ENCODE assay signal across 1 cellular context in genomic region chr19:53960187-53960586, GRCh38.
TF ChIP-seq lines count a peak whose summit lies in the region.

No MANE protein-coding gene starts in this region.

TF ChIP-seq in WTC11, 78 proteins besides CTCF, POLR2A, EP300 and RAD21:
- TF ChIP-seq ARID4B (CRISPR knock-in tag; IDR thresholded peaks at IDR 0.05; ENCODE audit: borderline replicate concordance) (peak; percentile 67; the same call in 1 of the 2 replicates), ZNF219 (CRISPR knock-in tag; IDR thresholded peaks at IDR 0.05; ENCODE audit: borderline replicate concordance) (0 out of 2 replicates have a peak, but pooled peaks have one; percentile 43), CREM (CRISPR knock-in tag; IDR thresholded peaks at IDR 0.05) (no peak), RELA (CRISPR knock-in tag; IDR thresholded peaks at IDR 0.05; ENCODE audit: borderline replicate concordance) (no peak), RORB (CRISPR knock-in tag; IDR thresholded peaks at IDR 0.05) (no peak), USF2 (CRISPR knock-in tag; IDR thresholded peaks at IDR 0.05) (0 out of 2 replicates have a peak, but pooled peaks have one; percentile 5), TEAD1 (CRISPR knock-in tag; IDR thresholded peaks at IDR 0.05) (0 out of 2 replicates have a peak, but pooled peaks have one; percentile 22), TP53 (CRISPR knock-in tag; IDR thresholded peaks at IDR 0.05) (no peak)
TF ChIP-seq in WTC11: peak in this region for 4.
